9 cellular contexts compared by ENCODE assay signal in the genomic region with DNA sequence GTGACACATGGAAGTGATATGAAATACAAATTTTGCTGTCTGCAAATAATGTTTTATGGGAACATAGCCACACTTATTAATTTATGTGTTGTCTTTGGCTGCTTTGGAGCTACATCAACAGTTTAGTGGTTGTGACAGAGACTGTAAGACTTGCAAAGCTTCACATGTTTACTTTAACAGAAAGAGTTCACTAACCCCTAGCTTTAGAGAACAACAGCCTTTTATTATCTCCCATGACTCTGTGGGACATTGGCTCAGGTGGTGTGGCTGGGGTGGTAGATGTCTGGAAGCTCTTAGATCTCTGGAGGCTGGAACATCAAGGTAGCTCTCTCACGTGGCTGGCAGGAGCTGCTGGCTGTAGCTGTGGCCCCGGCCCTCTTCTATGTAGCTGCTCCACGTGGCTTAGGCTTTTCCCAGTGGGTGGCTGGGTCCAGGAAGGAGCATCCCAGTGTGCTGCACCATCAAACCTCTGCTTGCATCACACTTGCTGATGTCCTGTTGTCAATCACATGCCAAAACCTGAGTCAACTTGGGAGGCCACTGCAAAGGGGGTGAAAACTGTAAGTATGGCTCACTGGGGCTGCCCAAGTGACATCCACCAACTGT. TPM values are rescaled to one million over a fixed set of nuclear protein-coding genes. Genes with fewer than 3 reads are reported as not detected.
DNase-seq lines count a peak whose midpoint lies in the region; ATAC-seq, FAIRE-seq and TF ChIP-seq lines count a peak whose summit lies in the region.
"Not testable (repeated sequence)": the region's sequence is repeated elsewhere in the genome, so short reads cannot be mapped to it uniquely, and the experiment has no call there.
"Had no signal": no experiment of that assay in that cellular context is flagged by ENCODE, and none has a peak within 500 bp of the region (broad histone marks: within the 10 kb centered on the region; RNA-seq: fewer than 3 reads in every experiment).

No MANE protein-coding gene starts in this region.

- POLR2A ChIA-PET in Caco-2 (lab: Charles Lee); HepG2 (lab: Yijun Ruan, JAX): not testable (repeated sequence)

- H3K4me3 Mint-ChIP-seq in Caco-2 (ENCODE audit: unreplicated experiment): not testable (repeated sequence)

- DNase-seq in Caco-2; left lobe of liver (ENCODE audit: low spot score); HepG2 (ENCODE audit: low spot score); right lobe of liver; sciatic nerve (ENCODE audit: low spot score); aorta: not testable (repeated sequence)
- DNase-seq in gastrocnemius medialis: peak in 1 of 2 donors; percentile 10

- H3K27ac ChIP-seq in HepG2 (ENCODE audit: extremely low read length, insufficient read depth, low read length); right lobe of liver; gastrocnemius medialis; aorta (ENCODE audit: low read depth in 1 of 2, low read length in 2 of 2): not testable (repeated sequence)

- not testable (repeated sequence) for H3K36me3 Mint-ChIP-seq in Caco-2 (ENCODE audit: insufficient read depth, unreplicated experiment)

- not testable (repeated sequence) for H3K4me3 ChIP-seq in Caco-2 (ENCODE audit: low read depth, low read length); HepG2 (replicated peaks in 1 of 3; ENCODE audit: insufficient read depth in 1 of 3, low read depth in 2 of 3, low read length in 3 of 3); right lobe of liver; gastrocnemius medialis; aorta (ENCODE audit: low read length in 2 of 2)

- H3K9ac ChIP-seq in HepG2 (ENCODE audit: insufficient read depth, low read depth, low read length): not testable (repeated sequence)

- not testable (repeated sequence) for H3K4me1 Mint-ChIP-seq in Caco-2 (ENCODE audit: low read depth, unreplicated experiment)

- not testable (repeated sequence) for H3K27me3 Mint-ChIP-seq in Caco-2 (ENCODE audit: insufficient read depth, unreplicated experiment)

- H2AFZ ChIP-seq in HepG2 (ENCODE audit: low read length): not testable (repeated sequence)

- not testable (repeated sequence) for TF ChIP-seq RAD21 in HepG2 (CRISPR knock-in tag; IDR thresholded peaks at IDR 0.05)

- peak; percentile 86 for ATAC-seq in left lobe of liver
- peak; percentile 77 for ATAC-seq in HepG2
- peak; percentile 83 to 92 (median 88) for ATAC-seq in right lobe of liver
- ATAC-seq in sciatic nerve: peak; percentile 92
- ATAC-seq in gastrocnemius medialis: peak; percentile 28 to 35
- peak; percentile 41 for ATAC-seq in aorta (ENCODE audit: low FRiP score)

- H3K27ac Mint-ChIP-seq in Caco-2 (ENCODE audit: unreplicated experiment): not testable (repeated sequence)

- in situ Hi-C loops in HepG2 (cut with HindIII; ENCODE audit: extremely low pct_ligation_motif_present, low pct_unique_long_range_greater_than_20kb); gastrocnemius medialis (cut with MboI; ENCODE audit: low sequenced_read_pairs in 4 of 4): not testable (repeated sequence)

- not testable (repeated sequence) for H3K79me2 ChIP-seq in HepG2 (ENCODE audit: insufficient read depth, low read length)

- TF ChIP-seq CTCF in Caco-2 (IDR thresholded peaks at IDR 0.05; ENCODE audit: insufficient read depth in 1 of 2, low read depth in 1 of 2, low read length in 1 of 2, severe bottlenecking in 1 of 2, unreplicated experiment in 1 of 2); HepG2 (CRISPR knock-in tag; IDR thresholded peaks at IDR 0.05); right lobe of liver (IDR thresholded peaks at IDR 0.05); gastrocnemius medialis (IDR thresholded peaks at IDR 0.05 in 4 of 5, conservative IDR thresholded peaks at IDR 0.05 in 1 of 5): not testable (repeated sequence)

- BruUV-seq in Caco-2 (replicated peaks; lab: Mats Ljungman, UMichigan): TSS peak; percentile 23
- not testable (repeated sequence) for BruUV-seq in HepG2 (replicated peaks; lab: Mats Ljungman, UMichigan)

- not testable (repeated sequence) for TF ChIP-seq EP300 in HepG2 (IDR thresholded peaks at IDR 0.05; ENCODE audit: low read depth in 2 of 2, low read length in 2 of 2); HepG2 (CRISPR knock-in tag; IDR thresholded peaks at IDR 0.05; ENCODE audit: borderline replicate concordance)

- not testable (repeated sequence) for H3K36me3 ChIP-seq in Caco-2 (ENCODE audit: control insufficient read depth, insufficient read depth, low read length); HepG2 (replicated peaks in 1 of 2; ENCODE audit: control insufficient read depth in 1 of 2, insufficient read depth in 2 of 2, low read length in 2 of 2); right lobe of liver; gastrocnemius medialis; aorta (ENCODE audit: control insufficient read depth in 1 of 2, insufficient read depth in 2 of 2, low read length in 1 of 2)

- CTCF ChIA-PET in Caco-2 (lab: Charles Lee); HepG2 (lab: Yijun Ruan, JAX; ENCODE audit: low intra/inter-chr PET ratio, low total read pairs): not testable (repeated sequence)

- not testable (repeated sequence) for TF ChIP-seq POLR2A in HepG2 (IDR thresholded peaks at IDR 0.05; ENCODE audit: insufficient read depth in 1 of 2, low read depth in 2 of 2, low read length in 2 of 2); right lobe of liver (IDR thresholded peaks at IDR 0.05); gastrocnemius medialis (IDR thresholded peaks at IDR 0.05)

- not testable (repeated sequence) for H3K27me3 ChIP-seq in Caco-2 (replicated peaks; ENCODE audit: control insufficient read depth, insufficient read depth, low read length); HepG2 (ENCODE audit: control insufficient read depth in 1 of 2, insufficient read depth in 2 of 2, low read length in 2 of 2); right lobe of liver; gastrocnemius medialis; aorta (ENCODE audit: control insufficient read depth in 1 of 2, insufficient read depth in 2 of 2, low read length in 1 of 2)

- FAIRE-seq in HepG2 (lab: Jason Lieb, UNC): not testable (repeated sequence)

- H3K4me2 ChIP-seq in HepG2 (ENCODE audit: low read depth, low read length): not testable (repeated sequence)

- H3K9me3 Mint-ChIP-seq in Caco-2 (ENCODE audit: unreplicated experiment): not testable (repeated sequence)

- H3K9me3 ChIP-seq in Caco-2; HepG2 (ENCODE audit: low read length); right lobe of liver; gastrocnemius medialis; aorta (ENCODE audit: control insufficient read depth, low read length): not testable (repeated sequence)

- no CpG with 5 or more reads among the region's 3 CpGs for WGBS in HepG2 (ENCODE audit: low lambda C conversion rate)
- no CpG with 5 or more reads among the region's 3 CpGs for WGBS in right lobe of liver (ENCODE audit: insufficient coverage, low coverage, low lambda C conversion rate, missing lambda C conversion rate)
- WGBS in aorta, 2 donors: no CpG with 5 or more reads among the region's 3 CpGs

- intact Hi-C loops in Caco-2 (cut with micrococcal nuclease; ENCODE audit: unreplicated experiment); HepG2 (cut with micrococcal nuclease; ENCODE audit: unreplicated experiment); right lobe of liver (cut with DNase I); sciatic nerve (cut with DNase I); gastrocnemius medialis (cut with DNase I; ENCODE audit: low total_unique reads); aorta (cut with DNase I): not testable (repeated sequence)

- H3K4me1 ChIP-seq in Caco-2; HepG2 (ENCODE audit: insufficient read depth, low read length); right lobe of liver; gastrocnemius medialis; aorta (ENCODE audit: control insufficient read depth in 1 of 2, insufficient read depth in 2 of 2, low read length in 2 of 2): not testable (repeated sequence)

- H4K20me1 ChIP-seq in HepG2 (ENCODE audit: insufficient read depth, low read length): not testable (repeated sequence)

RNA-seq across cellular contexts. Expression of a gene that starts 51.8 kb away (rescaled TPM):
- total RNA-seq in Caco-2 (2022) (48.7 and 50.7 TPM in 2 replicates), left lobe of liver (40.8 TPM), HepG2 (2016; rRNA removed; fragmentation: Illumina TruSeq; extraction: Trizol) (47.1 and 50.4 TPM in 2 replicates), right lobe of liver (10 to 100 TPM; 25.4 to 64.0 (median 38.0) TPM), sciatic nerve (31.9 TPM), gastrocnemius medialis (100 to 1,000 TPM; 141 to 685 (median 391) TPM), aorta (10 to 100 TPM; 32.9 to 39.1 TPM)
- total RNA-seq in HepG2 (2016; cell fraction: cytosol; rRNA removed; fragmentation: Illumina TruSeq; extraction: Trizol; ENCODE audit: low read depth): 64.0 and 99.8 TPM in 2 replicates
- total RNA-seq in HepG2 (2016; cell fraction: insoluble cytoplasmic fraction; rRNA removed; fragmentation: Illumina TruSeq; extraction: Trizol): 55.3 and 57.0 TPM in 2 replicates
- total RNA-seq in HepG2 (2016; cell fraction: membrane; rRNA removed; fragmentation: Illumina TruSeq; extraction: Trizol): 63.6 and 76.4 TPM in 2 replicates
- total RNA-seq in HepG2 (2016; cell fraction: nucleus; rRNA removed; fragmentation: Illumina TruSeq; extraction: Trizol): 20.8 and 26.1 TPM in 2 replicates
- polyA plus RNA-seq in HepG2 (2011; rRNA removed) (37.1 and 47.4 TPM in 2 replicates), aorta (100 to 1,000 TPM; 128 to 129 TPM)
- 13.9 and 21.0 TPM in 2 replicates for polyA plus RNA-seq in HepG2 (2011; cell fraction: cytosol; rRNA removed)
- 28.2 and 28.9 TPM in 2 replicates for polyA plus RNA-seq in HepG2 (2011; cell fraction: nucleus; rRNA removed)
- 16.0 and 22.1 TPM in 2 replicates for polyA plus RNA-seq in HepG2 (2012)
- polyA plus RNA-seq in HepG2 (2016; cell fraction: cytosol; fragmentation: Illumina TruSeq; extraction: Trizol; ENCODE audit: low read depth): 49.7 and 76.6 TPM in 2 replicates
- polyA plus RNA-seq in HepG2 (2016; cell fraction: insoluble cytoplasmic fraction; fragmentation: Illumina TruSeq; extraction: Trizol; ENCODE audit: low read depth): 30.0 and 34.8 TPM in 2 replicates
- polyA plus RNA-seq in HepG2 (2016; cell fraction: membrane; fragmentation: Illumina TruSeq; extraction: Trizol; ENCODE audit: low read depth): 44.6 and 52.6 TPM in 2 replicates
- 28.8 and 31.3 TPM in 2 replicates for polyA plus RNA-seq in HepG2 (2016; cell fraction: nucleus; fragmentation: Illumina TruSeq; extraction: Trizol; ENCODE audit: insufficient read depth, low read depth)
- 4.2 and 19.5 TPM in 2 replicates for polyA minus RNA-seq in HepG2 (2011; rRNA and poly(A)+ RNA removed; ENCODE audit: low replicate concordance)
- 8.3 and 10.7 TPM in 2 replicates for polyA minus RNA-seq in HepG2 (2011; cell fraction: cytosol; rRNA and poly(A)+ RNA removed)
- polyA minus RNA-seq in HepG2 (2011; cell fraction: nucleus; rRNA and poly(A)+ RNA removed): 8.0 and 9.2 TPM in 2 replicates

RNA-seq across cellular contexts. Expression of a gene that starts 59.4 kb away (rescaled TPM):
- total RNA-seq in Caco-2 (2022) (2.0 and 3.1 TPM in 2 replicates), left lobe of liver (0.15 TPM), HepG2 (2016; rRNA removed; fragmentation: Illumina TruSeq; extraction: Trizol) (4.8 and 6.7 TPM in 2 replicates), right lobe of liver (1 to 10 TPM in 2 of 6 experiments, under 1 TPM in 4; 0.06 to 1.9 (median 0.65) TPM), sciatic nerve (8.3 TPM), gastrocnemius medialis (10 to 100 TPM in 1 of 4 donors, 1 to 10 TPM in 3; 3.8 to 10.3 (median 4.6) TPM), aorta (1 to 10 TPM; 3.9 to 8.3 TPM)
- 0.97 and 1.5 TPM in 2 replicates for total RNA-seq in HepG2 (2016; cell fraction: cytosol; rRNA removed; fragmentation: Illumina TruSeq; extraction: Trizol; ENCODE audit: low read depth)
- total RNA-seq in HepG2 (2016; cell fraction: insoluble cytoplasmic fraction; rRNA removed; fragmentation: Illumina TruSeq; extraction: Trizol): 4.9 and 5.8 TPM in 2 replicates
- 0.96 and 1.4 TPM in 2 replicates for total RNA-seq in HepG2 (2016; cell fraction: membrane; rRNA removed; fragmentation: Illumina TruSeq; extraction: Trizol)
- 2.5 and 2.8 TPM in 2 replicates for total RNA-seq in HepG2 (2016; cell fraction: nucleus; rRNA removed; fragmentation: Illumina TruSeq; extraction: Trizol)
- polyA plus RNA-seq in HepG2 (2011; rRNA removed) (1.6 and 2.7 TPM in 2 replicates), aorta (10 to 100 TPM in 1 of 2 donors, 1 to 10 TPM in 1; 2.6 to 10.4 TPM)
- 0.60 and 0.88 TPM in 2 replicates for polyA plus RNA-seq in HepG2 (2011; cell fraction: cytosol; rRNA removed)
- 1.2 and 2.2 TPM in 2 replicates for polyA plus RNA-seq in HepG2 (2011; cell fraction: nucleus; rRNA removed)
- polyA plus RNA-seq in HepG2 (2012): 1.9 TPM in 2 replicates
- polyA plus RNA-seq in HepG2 (2016; cell fraction: cytosol; fragmentation: Illumina TruSeq; extraction: Trizol; ENCODE audit: low read depth): 0.74 and 1.2 TPM in 2 replicates
- polyA plus RNA-seq in HepG2 (2016; cell fraction: insoluble cytoplasmic fraction; fragmentation: Illumina TruSeq; extraction: Trizol; ENCODE audit: low read depth): 5.2 and 6.9 TPM in 2 replicates
- 1.2 and 1.7 TPM in 2 replicates for polyA plus RNA-seq in HepG2 (2016; cell fraction: membrane; fragmentation: Illumina TruSeq; extraction: Trizol; ENCODE audit: low read depth)
- 3.9 and 4.4 TPM in 2 replicates for polyA plus RNA-seq in HepG2 (2016; cell fraction: nucleus; fragmentation: Illumina TruSeq; extraction: Trizol; ENCODE audit: insufficient read depth, low read depth)
- polyA minus RNA-seq in HepG2 (2011; rRNA and poly(A)+ RNA removed; ENCODE audit: low replicate concordance): 0.26 and 0.37 TPM in 2 replicates
- polyA minus RNA-seq in HepG2 (2011; cell fraction: cytosol; rRNA and poly(A)+ RNA removed): 0.70 and 0.79 TPM in 2 replicates
- polyA minus RNA-seq in HepG2 (2011; cell fraction: nucleus; rRNA and poly(A)+ RNA removed): 1.4 and 2.4 TPM in 2 replicates
- total RNA-seq: CD4-positive, CD25-positive, alpha-beta regulatory T cell had no signal
- polyA plus RNA-seq: CD14-positive monocyte had no signal

Comparison
In these comparisons a context has a peak if more than half of its experiments do, and no peak if none do; other contexts are left out.
1. ATAC-seq: peak in every context shown above with its lines; median percentile 92 in sciatic nerve; 88 in right lobe of liver; 86 in left lobe of liver; 77 in HepG2; 41 in aorta; 32 in gastrocnemius medialis.